In genomic region chr15:99057020-99057419, GRCh38 we compare ENCODE assay signal across 1 cellular context.
TF ChIP-seq lines count a peak whose summit lies in the region.

No MANE protein-coding gene starts in this region.

TF ChIP-seq in GM12878, 131 proteins besides CTCF, POLR2A, EP300 and RAD21:
- TF ChIP-seq TARDBP (IDR thresholded peaks at IDR 0.05; ENCODE audit: borderline replicate concordance) (no peak), MYC (IDR thresholded peaks at IDR 0.05; ENCODE audit: insufficient read depth, insufficient read length, insufficient replicate concordance, low read length, severe bottlenecking) (no peak), RCOR1 (conservative IDR thresholded peaks at IDR 0.05; ENCODE audit: low read depth, low read length) (no peak), IKZF2 (IDR thresholded peaks at IDR 0.05) (0 out of 4 replicates have a peak, but pooled peaks of 1 of the 2 experiments have one; percentile 12), ATF7 (IDR thresholded peaks at IDR 0.05; ENCODE audit: low read depth) (no peak), BCL11A (IDR thresholded peaks at IDR 0.05; ENCODE audit: low read depth, low read length) (no peak), IRF4 (IDR thresholded peaks at IDR 0.05; ENCODE audit: low read depth, low read length) (no peak), ZBED1 (IDR thresholded peaks at IDR 0.05; ENCODE audit: borderline replicate concordance) (no peak), PBX3 (IDR thresholded peaks at IDR 0.05; ENCODE audit: insufficient replicate concordance, low read depth, low read length) (no peak), E2F8 (IDR thresholded peaks at IDR 0.05; ENCODE audit: low read depth, partially characterized antibody) (no peak)
- TF ChIP-seq, protein P1, sequence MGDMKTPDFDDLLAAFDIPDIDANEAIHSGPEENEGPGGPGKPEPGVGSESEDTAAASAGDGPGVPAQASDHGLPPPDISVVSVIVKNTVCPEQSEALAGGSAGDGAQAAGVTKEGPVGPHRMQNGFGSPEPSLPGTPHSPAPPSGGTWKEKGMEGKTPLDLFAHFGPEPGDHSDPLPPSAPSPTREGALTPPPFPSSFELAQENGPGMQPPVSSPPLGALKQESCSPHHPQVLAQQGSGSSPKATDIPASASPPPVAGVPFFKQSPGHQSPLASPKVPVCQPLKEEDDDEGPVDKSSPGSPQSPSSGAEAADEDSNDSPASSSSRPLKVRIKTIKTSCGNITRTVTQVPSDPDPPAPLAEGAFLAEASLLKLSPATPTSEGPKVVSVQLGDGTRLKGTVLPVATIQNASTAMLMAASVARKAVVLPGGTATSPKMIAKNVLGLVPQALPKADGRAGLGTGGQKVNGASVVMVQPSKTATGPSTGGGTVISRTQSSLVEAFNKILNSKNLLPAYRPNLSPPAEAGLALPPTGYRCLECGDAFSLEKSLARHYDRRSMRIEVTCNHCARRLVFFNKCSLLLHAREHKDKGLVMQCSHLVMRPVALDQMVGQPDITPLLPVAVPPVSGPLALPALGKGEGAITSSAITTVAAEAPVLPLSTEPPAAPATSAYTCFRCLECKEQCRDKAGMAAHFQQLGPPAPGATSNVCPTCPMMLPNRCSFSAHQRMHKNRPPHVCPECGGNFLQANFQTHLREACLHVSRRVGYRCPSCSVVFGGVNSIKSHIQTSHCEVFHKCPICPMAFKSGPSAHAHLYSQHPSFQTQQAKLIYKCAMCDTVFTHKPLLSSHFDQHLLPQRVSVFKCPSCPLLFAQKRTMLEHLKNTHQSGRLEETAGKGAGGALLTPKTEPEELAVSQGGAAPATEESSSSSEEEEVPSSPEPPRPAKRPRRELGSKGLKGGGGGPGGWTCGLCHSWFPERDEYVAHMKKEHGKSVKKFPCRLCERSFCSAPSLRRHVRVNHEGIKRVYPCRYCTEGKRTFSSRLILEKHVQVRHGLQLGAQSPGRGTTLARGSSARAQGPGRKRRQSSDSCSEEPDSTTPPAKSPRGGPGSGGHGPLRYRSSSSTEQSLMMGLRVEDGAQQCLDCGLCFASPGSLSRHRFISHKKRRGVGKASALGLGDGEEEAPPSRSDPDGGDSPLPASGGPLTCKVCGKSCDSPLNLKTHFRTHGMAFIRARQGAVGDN (IDR thresholded peaks at IDR 0.05): 0 out of 2 replicates have a peak, but pooled peaks have one; percentile 27
- TF ChIP-seq, protein P2, sequence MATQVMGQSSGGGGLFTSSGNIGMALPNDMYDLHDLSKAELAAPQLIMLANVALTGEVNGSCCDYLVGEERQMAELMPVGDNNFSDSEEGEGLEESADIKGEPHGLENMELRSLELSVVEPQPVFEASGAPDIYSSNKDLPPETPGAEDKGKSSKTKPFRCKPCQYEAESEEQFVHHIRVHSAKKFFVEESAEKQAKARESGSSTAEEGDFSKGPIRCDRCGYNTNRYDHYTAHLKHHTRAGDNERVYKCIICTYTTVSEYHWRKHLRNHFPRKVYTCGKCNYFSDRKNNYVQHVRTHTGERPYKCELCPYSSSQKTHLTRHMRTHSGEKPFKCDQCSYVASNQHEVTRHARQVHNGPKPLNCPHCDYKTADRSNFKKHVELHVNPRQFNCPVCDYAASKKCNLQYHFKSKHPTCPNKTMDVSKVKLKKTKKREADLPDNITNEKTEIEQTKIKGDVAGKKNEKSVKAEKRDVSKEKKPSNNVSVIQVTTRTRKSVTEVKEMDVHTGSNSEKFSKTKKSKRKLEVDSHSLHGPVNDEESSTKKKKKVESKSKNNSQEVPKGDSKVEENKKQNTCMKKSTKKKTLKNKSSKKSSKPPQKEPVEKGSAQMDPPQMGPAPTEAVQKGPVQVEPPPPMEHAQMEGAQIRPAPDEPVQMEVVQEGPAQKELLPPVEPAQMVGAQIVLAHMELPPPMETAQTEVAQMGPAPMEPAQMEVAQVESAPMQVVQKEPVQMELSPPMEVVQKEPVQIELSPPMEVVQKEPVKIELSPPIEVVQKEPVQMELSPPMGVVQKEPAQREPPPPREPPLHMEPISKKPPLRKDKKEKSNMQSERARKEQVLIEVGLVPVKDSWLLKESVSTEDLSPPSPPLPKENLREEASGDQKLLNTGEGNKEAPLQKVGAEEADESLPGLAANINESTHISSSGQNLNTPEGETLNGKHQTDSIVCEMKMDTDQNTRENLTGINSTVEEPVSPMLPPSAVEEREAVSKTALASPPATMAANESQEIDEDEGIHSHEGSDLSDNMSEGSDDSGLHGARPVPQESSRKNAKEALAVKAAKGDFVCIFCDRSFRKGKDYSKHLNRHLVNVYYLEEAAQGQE (IDR thresholded peaks at IDR 0.05; ENCODE audit: low read depth, low read length): peak; percentile 65; the same call in 1 of the 2 replicates
TF ChIP-seq in GM12878: peak in this region for 3.
